Comparison of ENCODE assay signal across 8 cellular contexts in genomic region chr17:82734987-82735866, GRCh38.
A peak's percentile ranks its signal among the peaks of the same experiment; 100 is the strongest.
DNase-seq lines count a peak whose midpoint lies in the region; ATAC-seq and TF ChIP-seq lines count a peak whose summit lies in the region.

FN3K (plus strand) TSS chr17:82735615; CDS start chr17:82735637, 22 bp downstream.

- no peak for TF ChIP-seq CTCF in choroid plexus epithelial cell (conservative IDR thresholded peaks at IDR 0.05; ENCODE audit: low read depth, low read length)

- ATAC-seq in GM18870 (IDR thresholded peaks at IDR 0.05; ENCODE audit: unreplicated experiment) = no peak

- no peaks in the 10 kb centered on the region for H3K27me3 Mint-ChIP-seq in T-helper 1 cell treated with Interleukin-12 subunit alpha and Interleukin-12 subunit beta and Interleukin-4 antibody, amounts not matched to agents 30 μg/mL and 1 μg/mL, for 36 hours (ENCODE audit: low read depth)

- H3K4me3 ChIP-seq in choroid plexus epithelial cell (ENCODE audit: low read depth, low read length) (peak within 1 kb of the TSS; percentile 65), skeletal muscle cell (ENCODE audit: low read depth, low read length) (peak within 1 kb of the TSS; percentile 65)

- peak within 1 kb of the TSS; percentile 50 for H3K4me3 Mint-ChIP-seq in T-helper 1 cell treated with Interleukin-12 subunit alpha and Interleukin-12 subunit beta and Interleukin-4 antibody, amounts not matched to agents 30 μg/mL and 1 μg/mL, for 36 hours

- DNase-seq in Ammon's horn (ENCODE audit: low spot score) = peak; percentile 76
- peak; percentile 61 for DNase-seq in HPDE6-E6E7 (ENCODE audit: extremely low spot score)
- peak; percentile 72 for DNase-seq in choroid plexus epithelial cell (ENCODE audit: low read depth)
- peak; percentile 84 for DNase-seq in islet precursor cell
- peak; percentile 39 for DNase-seq in skeletal muscle cell (ENCODE audit: low read depth)
- no peak for DNase-seq in UCSD-AML1 (lab: John Stamatoyannopoulos, UW; ENCODE audit: unreplicated experiment)

- no peak within 1 kb of the TSS for H3K27ac Mint-ChIP-seq in T-helper 1 cell treated with Interleukin-12 subunit alpha and Interleukin-12 subunit beta and Interleukin-4 antibody, amounts not matched to agents 30 μg/mL and 1 μg/mL, for 36 hours

- peaks cover 14% of the 10 kb centered on the region for H3K9me3 Mint-ChIP-seq in T-helper 1 cell treated with Interleukin-12 subunit alpha and Interleukin-12 subunit beta and Interleukin-4 antibody, amounts not matched to agents 30 μg/mL and 1 μg/mL, for 36 hours

- H3K36me3 Mint-ChIP-seq in T-helper 1 cell treated with Interleukin-12 subunit alpha and Interleukin-12 subunit beta and Interleukin-4 antibody, amounts not matched to agents 30 μg/mL and 1 μg/mL, for 36 hours (ENCODE audit: low read depth) = peaks cover 29% of the 10 kb centered on the region

- no peaks in the 10 kb centered on the region for H3K4me1 Mint-ChIP-seq in T-helper 1 cell treated with Interleukin-12 subunit alpha and Interleukin-12 subunit beta and Interleukin-4 antibody, amounts not matched to agents 30 μg/mL and 1 μg/mL, for 36 hours (ENCODE audit: low read depth)
